Comparison of ENCODE assay signal across 37 cellular contexts in genomic region chrX:508163-508562, GRCh38.
"Had no signal": no experiment of that assay in that cellular context is flagged by ENCODE, and none has a peak within 500 bp of the region (broad histone marks: within the 10 kb centered on the region; RNA-seq: fewer than 3 reads in every experiment).

No MANE protein-coding gene starts in this region.

- H3K36me3 Mint-ChIP-seq: activated naive CD4-positive, alpha-beta T cell treated with anti-CD3 and anti-CD28 coated beads, Interleukin-2, amount 10 ng/mL, durations not matched to agents 7 days and 5 days; activated naive CD4-positive, alpha-beta T cell treated with anti-CD3 and anti-CD28 coated beads, Interleukin-2, amount 50 U/mL, for 24 hours; activated naive CD8-positive, alpha-beta T cell; activated naive CD8-positive, alpha-beta T cell treated with anti-CD3 and anti-CD28 coated beads, Interleukin-2, amount 10 ng/mL, durations not matched to agents 7 days and 5 days; brain had no signal

- H3K4me3 ChIP-seq: ascending aorta, cardiac muscle cell had no signal

- H3K36me3 ChIP-seq: ascending aorta, cardiac muscle cell had no signal

- H3K4me1 Mint-ChIP-seq: activated CD4-positive, alpha-beta memory T cell treated with anti-CD3 and anti-CD28 coated beads, Interleukin-2, amount 10 ng/mL, durations not matched to agents 7 days and 5 days; activated CD4-positive, alpha-beta T cell treated with anti-CD3 and anti-CD28 coated beads for 36 hours; activated CD4-positive, alpha-beta T cell treated with anti-CD3 and anti-CD28 coated beads, Interleukin-2, amount 10 ng/mL, durations not matched to agents 7 days and 5 days; activated naive CD4-positive, alpha-beta T cell treated with anti-CD3 and anti-CD28 coated beads, Interleukin-2, amount 10 ng/mL, durations not matched to agents 7 days and 5 days; activated naive CD4-positive, alpha-beta T cell treated with anti-CD3 and anti-CD28 coated beads, Interleukin-2, amount 50 U/mL, for 24 hours; activated naive CD8-positive, alpha-beta T cell treated with anti-CD3 and anti-CD28 coated beads, Interleukin-2, amount 10 ng/mL, durations not matched to agents 7 days and 5 days; activated naive CD8-positive, alpha-beta T cell treated with anti-CD3 and anti-CD28 coated beads, Interleukin-2, amount 50 U/mL, for 24 hours; brain; central memory CD8-positive, alpha-beta T cell had no signal

- H3K27me3 ChIP-seq: ascending aorta had no signal

- FAIRE-seq: bronchial epithelial cell, TTC549 had no signal

- H3K4me1 ChIP-seq: ascending aorta had no signal

- H3K27ac ChIP-seq: ascending aorta, cardiac muscle cell, VCaP had no signal

- DNase-seq: activated CD4-positive, alpha-beta memory T cell treated with anti-CD3 and anti-CD28 coated beads, Interleukin-2, amount 10 ng/mL, durations not matched to agents 7 days and 5 days; activated CD4-positive, alpha-beta T cell treated with anti-CD3 and anti-CD28 coated beads for 1 hour; activated CD4-positive, alpha-beta T cell treated with anti-CD3 and anti-CD28 coated beads for 36 hours; activated CD4-positive, alpha-beta T cell treated with anti-CD3 and anti-CD28 coated beads for 48 hours; activated CD4-positive, alpha-beta T cell treated with anti-CD3 and anti-CD28 coated beads, Interleukin-2, amount 10 ng/mL, durations not matched to agents 7 days and 5 days; activated CD4-positive, alpha-beta T cell treated with anti-CD3 and anti-CD28 coated beads, Interleukin-2, amount 50 U/mL, for 48 hours; activated CD4-positive, CD25-positive, alpha-beta regulatory T cell; activated CD8-positive, alpha-beta memory T cell treated with anti-CD3 and anti-CD28 coated beads, Interleukin-2, amount 50 U/mL, for 4 hours; activated CD8-positive, alpha-beta T cell treated with anti-CD3 and anti-CD28 coated beads, Interleukin-2, amount 10 ng/mL, durations not matched to agents 7 days and 5 days; activated effector memory CD4-positive, alpha-beta T cell treated with Interleukin-2 at 50 U/mL for 16 hours; activated gamma-delta T cell; activated naive CD4-positive, alpha-beta T cell treated with anti-CD3 and anti-CD28 coated beads, Interleukin-2, amount 10 ng/mL, durations not matched to agents 7 days and 5 days; activated naive CD4-positive, alpha-beta T cell treated with Interleukin-2 at 50 U/mL for 16 hours; activated naive CD8-positive, alpha-beta T cell treated with anti-CD3 and anti-CD28 coated beads, Interleukin-2, amount 10 ng/mL, durations not matched to agents 7 days and 5 days; activated naive CD8-positive, alpha-beta T cell treated with anti-CD3 and anti-CD28 coated beads, Interleukin-2, amount 50 U/mL, for 24 hours; activated T-cell treated with anti-CD3 and anti-CD28 coated beads, Interleukin-2, amount 50 U/mL, for 24 hours; activated T-cell treated with anti-CD3 and anti-CD28 coated beads, Interleukin-2, amount 50 U/mL, for 48 hours; amygdala; anterior cingulate cortex; caudate nucleus; cerebellar nuclear complex; T-helper 1 cell; T-helper 2 cell; T-helper 9 cell had no signal

- H3K27ac Mint-ChIP-seq: activated CD4-positive, alpha-beta memory T cell treated with anti-CD3 and anti-CD28 coated beads, Interleukin-2, amount 10 ng/mL, durations not matched to agents 7 days and 5 days; activated CD4-positive, alpha-beta T cell treated with anti-CD3 and anti-CD28 coated beads for 36 hours; activated CD4-positive, alpha-beta T cell treated with anti-CD3 and anti-CD28 coated beads, Interleukin-2, amount 10 ng/mL, durations not matched to agents 7 days and 5 days; activated CD8-positive, alpha-beta T cell treated with anti-CD3 and anti-CD28 coated beads, Interleukin-2, amount 10 ng/mL, durations not matched to agents 7 days and 5 days; activated naive CD4-positive, alpha-beta T cell treated with anti-CD3 and anti-CD28 coated beads, Interleukin-2, amount 10 ng/mL, durations not matched to agents 7 days and 5 days; activated naive CD4-positive, alpha-beta T cell treated with anti-CD3 and anti-CD28 coated beads, Interleukin-2, amount 50 U/mL, for 24 hours; activated naive CD8-positive, alpha-beta T cell; activated naive CD8-positive, alpha-beta T cell treated with anti-CD3 and anti-CD28 coated beads, Interleukin-2, amount 10 ng/mL, durations not matched to agents 7 days and 5 days; activated naive CD8-positive, alpha-beta T cell treated with anti-CD3 and anti-CD28 coated beads, Interleukin-2, amount 50 U/mL, for 24 hours; activated T-cell treated with anti-CD3 and anti-CD28 coated beads, Interleukin-2, amount 50 U/mL, for 24 hours; activated T-helper 2 cell treated with anti-CD3 and anti-CD28 coated beads, Interferon-gamma antibody, Interleukin-2, Interleukin-4, amounts not matched to agents 10 μg/mL and 5 μg/mL and 100 μg/mL, durations not matched to agents 14 hours and 24 hours and 36 hours; brain; T-helper 1 cell treated with Interleukin-12 subunit alpha and Interleukin-12 subunit beta and Interleukin-4 antibody, amounts not matched to agents 30 μg/mL and 1 μg/mL, for 36 hours; T-helper 2 cell treated with Interferon-gamma antibody and Interleukin-4, amounts not matched to agents 5 μg/mL and 100 μg/mL, for 36 hours had no signal

- ATAC-seq: activated CD4-positive, alpha-beta T cell treated with anti-CD3 and anti-CD28 coated beads for 36 hours; activated CD4-positive, CD25-positive, alpha-beta regulatory T cell treated with anti-CD3 and anti-CD28 coated beads, Interleukin-2, amount 50 U/mL, for 24 hours; activated CD8-positive, alpha-beta T cell treated with anti-CD3 and anti-CD28 coated beads, Interleukin-2, amount 10 ng/mL, durations not matched to agents 7 days and 5 days; activated naive CD8-positive, alpha-beta T cell treated with anti-CD3 and anti-CD28 coated beads, Interleukin-2, amount 50 U/mL, for 24 hours had no signal

- H3K4me3 Mint-ChIP-seq: activated CD4-positive, alpha-beta memory T cell treated with anti-CD3 and anti-CD28 coated beads, Interleukin-2, amount 10 ng/mL, durations not matched to agents 7 days and 5 days; activated CD4-positive, alpha-beta T cell treated with anti-CD3 and anti-CD28 coated beads for 36 hours; activated CD4-positive, alpha-beta T cell treated with anti-CD3 and anti-CD28 coated beads, Interleukin-2, amount 10 ng/mL, durations not matched to agents 7 days and 5 days; activated CD8-positive, alpha-beta T cell treated with anti-CD3 and anti-CD28 coated beads, Interleukin-2, amount 10 ng/mL, durations not matched to agents 7 days and 5 days; activated naive CD4-positive, alpha-beta T cell treated with anti-CD3 and anti-CD28 coated beads, Interleukin-2, amount 10 ng/mL, durations not matched to agents 7 days and 5 days; activated naive CD4-positive, alpha-beta T cell treated with anti-CD3 and anti-CD28 coated beads, Interleukin-2, amount 50 U/mL, for 24 hours; activated naive CD8-positive, alpha-beta T cell; activated naive CD8-positive, alpha-beta T cell treated with anti-CD3 and anti-CD28 coated beads, Interleukin-2, amount 10 ng/mL, durations not matched to agents 7 days and 5 days; activated naive CD8-positive, alpha-beta T cell treated with anti-CD3 and anti-CD28 coated beads, Interleukin-2, amount 50 U/mL, for 24 hours; activated T-cell treated with anti-CD3 and anti-CD28 coated beads, Interleukin-2, amount 50 U/mL, for 24 hours; brain; central memory CD8-positive, alpha-beta T cell; T-helper 1 cell treated with Interleukin-12 subunit alpha and Interleukin-12 subunit beta and Interleukin-4 antibody, amounts not matched to agents 30 μg/mL and 1 μg/mL, for 36 hours; T-helper 2 cell treated with Interferon-gamma antibody and Interleukin-4, amounts not matched to agents 5 μg/mL and 100 μg/mL, for 36 hours had no signal

- H3K9me3 Mint-ChIP-seq: activated naive CD4-positive, alpha-beta T cell treated with anti-CD3 and anti-CD28 coated beads, Interleukin-2, amount 50 U/mL, for 24 hours had no signal

- H3K27me3 Mint-ChIP-seq: activated CD4-positive, alpha-beta memory T cell treated with anti-CD3 and anti-CD28 coated beads, Interleukin-2, amount 10 ng/mL, durations not matched to agents 7 days and 5 days; activated CD4-positive, alpha-beta T cell treated with anti-CD3 and anti-CD28 coated beads, Interleukin-2, amount 10 ng/mL, durations not matched to agents 7 days and 5 days; activated naive CD4-positive, alpha-beta T cell treated with anti-CD3 and anti-CD28 coated beads, Interleukin-2, amount 10 ng/mL, durations not matched to agents 7 days and 5 days; activated naive CD8-positive, alpha-beta T cell treated with anti-CD3 and anti-CD28 coated beads, Interleukin-2, amount 10 ng/mL, durations not matched to agents 7 days and 5 days; activated naive CD8-positive, alpha-beta T cell treated with anti-CD3 and anti-CD28 coated beads, Interleukin-2, amount 50 U/mL, for 24 hours had no signal
